In genomic region chr14:36662543-36663403, GRCh38 we compare ENCODE assay signal across 1 cellular context.
TF ChIP-seq lines count a peak whose summit lies in the region.

No MANE protein-coding gene starts in this region.

TF ChIP-seq in HepG2, 621 proteins besides CTCF, POLR2A, EP300 and RAD21 (continued from another document and continues in another):
- no peak for TF ChIP-seq REPIN1 (CRISPR knock-in tag; IDR thresholded peaks at IDR 0.05; ENCODE audit: borderline replicate concordance, low read depth)
- no peak for TF ChIP-seq ZNF256 (CRISPR knock-in tag; conservative IDR thresholded peaks at IDR 0.05)
- TF ChIP-seq ZNF724P (CRISPR knock-in tag; IDR thresholded peaks at IDR 0.05; ENCODE audit: borderline replicate concordance), result peak; percentile 51; the same call in 1 of the 2 replicates
- no peak for TF ChIP-seq ZNF274 (CRISPR knock-in tag; IDR thresholded peaks at IDR 0.05)
- 0 out of 2 replicates have a peak, but pooled peaks have one; percentile 12 for TF ChIP-seq MZF1 (CRISPR knock-in tag; IDR thresholded peaks at IDR 0.05; ENCODE audit: borderline replicate concordance)
- 0 out of 2 replicates have a peak, but pooled peaks have one; percentile 27 for TF ChIP-seq ZNF768 (CRISPR knock-in tag; IDR thresholded peaks at IDR 0.05)
- TF ChIP-seq ZNF615 (CRISPR knock-in tag; IDR thresholded peaks at IDR 0.05; ENCODE audit: borderline replicate concordance), result no peak
- TF ChIP-seq ZBTB1 (CRISPR knock-in tag; IDR thresholded peaks at IDR 0.05; ENCODE audit: borderline replicate concordance), result no peak
- TF ChIP-seq ZSCAN25 (CRISPR knock-in tag; IDR thresholded peaks at IDR 0.05), result no peak
- TF ChIP-seq ZNF329 (CRISPR knock-in tag; IDR thresholded peaks at IDR 0.05; ENCODE audit: low read depth), result no peak
- TF ChIP-seq ZSCAN9 (CRISPR knock-in tag; IDR thresholded peaks at IDR 0.05; ENCODE audit: borderline replicate concordance), result no peak
- TF ChIP-seq, protein P1, sequence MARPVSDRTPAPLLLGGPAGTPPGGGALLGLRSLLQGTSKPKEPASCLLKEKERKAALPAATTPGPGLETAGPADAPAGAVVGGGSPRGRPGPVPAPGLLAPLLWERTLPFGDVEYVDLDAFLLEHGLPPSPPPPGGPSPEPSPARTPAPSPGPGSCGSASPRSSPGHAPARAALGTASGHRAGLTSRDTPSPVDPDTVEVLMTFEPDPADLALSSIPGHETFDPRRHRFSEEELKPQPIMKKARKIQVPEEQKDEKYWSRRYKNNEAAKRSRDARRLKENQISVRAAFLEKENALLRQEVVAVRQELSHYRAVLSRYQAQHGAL (CRISPR knock-in tag; IDR thresholded peaks at IDR 0.05; ENCODE audit: not compliant biosample characterization), result no peak
- 0 out of 2 replicates have a peak, but pooled peaks have one; percentile 6 for TF ChIP-seq NFKB2 (CRISPR knock-in tag; IDR thresholded peaks at IDR 0.05; ENCODE audit: borderline replicate concordance)
- no peak for TF ChIP-seq RARG (CRISPR knock-in tag; IDR thresholded peaks at IDR 0.05; ENCODE audit: low read depth)
- no peak for TF ChIP-seq RFXANK (CRISPR knock-in tag; IDR thresholded peaks at IDR 0.05)
- TF ChIP-seq ZKSCAN5 (CRISPR knock-in tag; IDR thresholded peaks at IDR 0.05), result no peak
- no peak for TF ChIP-seq ZFP1 (CRISPR knock-in tag; IDR thresholded peaks at IDR 0.05)
- TF ChIP-seq SNAI1 (CRISPR knock-in tag; IDR thresholded peaks at IDR 0.05; ENCODE audit: borderline replicate concordance), result no peak
- TF ChIP-seq PRDM15 (CRISPR knock-in tag; IDR thresholded peaks at IDR 0.05), result no peak
- no peak for TF ChIP-seq TRAFD1 (CRISPR knock-in tag; IDR thresholded peaks at IDR 0.05; ENCODE audit: borderline replicate concordance)
- no peak for TF ChIP-seq ZNF160 (CRISPR knock-in tag; IDR thresholded peaks at IDR 0.05)
- TF ChIP-seq NCOA5 (CRISPR knock-in tag; IDR thresholded peaks at IDR 0.05), result no peak
- no peak for TF ChIP-seq POGZ (CRISPR knock-in tag; IDR thresholded peaks at IDR 0.05)
- TF ChIP-seq KMT2A (CRISPR knock-in tag; IDR thresholded peaks at IDR 0.05), result no peak
- TF ChIP-seq HHEX (CRISPR knock-in tag; IDR thresholded peaks at IDR 0.05), result no peak
- no peak for TF ChIP-seq ZC3H4 (CRISPR knock-in tag; IDR thresholded peaks at IDR 0.05; ENCODE audit: borderline replicate concordance)
- no peak; the same call in 1 of the 2 replicates for TF ChIP-seq HES4 (CRISPR knock-in tag; IDR thresholded peaks at IDR 0.05; ENCODE audit: borderline replicate concordance)
- TF ChIP-seq NFE2 (CRISPR knock-in tag; IDR thresholded peaks at IDR 0.05), result no peak
- TF ChIP-seq ZNF207 (IDR thresholded peaks at IDR 0.05; ENCODE audit: borderline replicate concordance), result no peak
- TF ChIP-seq ZNF776 (CRISPR knock-in tag; IDR thresholded peaks at IDR 0.05), result no peak
- no peak for TF ChIP-seq NFATC3 (CRISPR knock-in tag; IDR thresholded peaks at IDR 0.05)
- peak; percentile 37; the same call in 1 of the 2 replicates for TF ChIP-seq NRL (CRISPR knock-in tag; IDR thresholded peaks at IDR 0.05; ENCODE audit: borderline replicate concordance)
- TF ChIP-seq ZSCAN29 (CRISPR knock-in tag; conservative IDR thresholded peaks at IDR 0.05), result no peak
- TF ChIP-seq ZNF691 (CRISPR knock-in tag; IDR thresholded peaks at IDR 0.05; ENCODE audit: borderline replicate concordance, low read depth), result no peak
- no peak for TF ChIP-seq SRSF1 (optimal IDR thresholded peaks at IDR 0.05; ENCODE audit: low read depth, low read length)
- TF ChIP-seq SMC3 (IDR thresholded peaks at IDR 0.05; ENCODE audit: low read length), result no peak
- TF ChIP-seq ZNF235 (CRISPR knock-in tag; IDR thresholded peaks at IDR 0.05; ENCODE audit: borderline replicate concordance), result no peak
- TF ChIP-seq KLF15 (CRISPR knock-in tag; IDR thresholded peaks at IDR 0.05; ENCODE audit: borderline replicate concordance), result no peak
- TF ChIP-seq BRD4 (CRISPR knock-in tag; IDR thresholded peaks at IDR 0.05), result 0 out of 2 replicates have a peak, but pooled peaks have one; percentile 56
- TF ChIP-seq SRY (CRISPR knock-in tag; IDR thresholded peaks at IDR 0.05), result 0 out of 2 replicates have a peak, but pooled peaks have one; percentile 9
- TF ChIP-seq, protein P2, sequence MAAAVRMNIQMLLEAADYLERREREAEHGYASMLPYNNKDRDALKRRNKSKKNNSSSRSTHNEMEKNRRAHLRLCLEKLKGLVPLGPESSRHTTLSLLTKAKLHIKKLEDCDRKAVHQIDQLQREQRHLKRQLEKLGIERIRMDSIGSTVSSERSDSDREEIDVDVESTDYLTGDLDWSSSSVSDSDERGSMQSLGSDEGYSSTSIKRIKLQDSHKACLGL (CRISPR knock-in tag; IDR thresholded peaks at IDR 0.05), result no peak
- TF ChIP-seq, protein P3, sequence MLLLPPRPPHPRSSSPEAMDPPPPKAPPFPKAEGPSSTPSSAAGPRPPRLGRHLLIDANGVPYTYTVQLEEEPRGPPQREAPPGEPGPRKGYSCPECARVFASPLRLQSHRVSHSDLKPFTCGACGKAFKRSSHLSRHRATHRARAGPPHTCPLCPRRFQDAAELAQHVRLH (CRISPR knock-in tag; IDR thresholded peaks at IDR 0.05; ENCODE audit: borderline replicate concordance, low read depth), result no peak
- TF ChIP-seq GABPB1 (CRISPR knock-in tag; IDR thresholded peaks at IDR 0.05), result peak; percentile 11; the same call in 1 of the 2 replicates
- TF ChIP-seq, protein P4, sequence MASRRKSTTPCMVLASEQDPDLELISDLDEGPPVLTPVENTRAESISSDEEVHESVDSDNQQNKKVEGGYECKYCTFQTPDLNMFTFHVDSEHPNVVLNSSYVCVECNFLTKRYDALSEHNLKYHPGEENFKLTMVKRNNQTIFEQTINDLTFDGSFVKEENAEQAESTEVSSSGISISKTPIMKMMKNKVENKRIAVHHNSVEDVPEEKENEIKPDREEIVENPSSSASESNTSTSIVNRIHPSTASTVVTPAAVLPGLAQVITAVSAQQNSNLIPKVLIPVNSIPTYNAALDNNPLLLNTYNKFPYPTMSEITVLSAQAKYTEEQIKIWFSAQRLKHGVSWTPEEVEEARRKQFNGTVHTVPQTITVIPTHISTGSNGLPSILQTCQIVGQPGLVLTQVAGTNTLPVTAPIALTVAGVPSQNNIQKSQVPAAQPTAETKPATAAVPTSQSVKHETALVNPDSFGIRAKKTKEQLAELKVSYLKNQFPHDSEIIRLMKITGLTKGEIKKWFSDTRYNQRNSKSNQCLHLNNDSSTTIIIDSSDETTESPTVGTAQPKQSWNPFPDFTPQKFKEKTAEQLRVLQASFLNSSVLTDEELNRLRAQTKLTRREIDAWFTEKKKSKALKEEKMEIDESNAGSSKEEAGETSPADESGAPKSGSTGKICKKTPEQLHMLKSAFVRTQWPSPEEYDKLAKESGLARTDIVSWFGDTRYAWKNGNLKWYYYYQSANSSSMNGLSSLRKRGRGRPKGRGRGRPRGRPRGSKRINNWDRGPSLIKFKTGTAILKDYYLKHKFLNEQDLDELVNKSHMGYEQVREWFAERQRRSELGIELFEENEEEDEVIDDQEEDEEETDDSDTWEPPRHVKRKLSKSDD (CRISPR knock-in tag; IDR thresholded peaks at IDR 0.05; ENCODE audit: low read depth), result no peak
- no peak for TF ChIP-seq ZNF670 (CRISPR knock-in tag; IDR thresholded peaks at IDR 0.05; ENCODE audit: borderline replicate concordance)
- no peak for TF ChIP-seq HNRNPL (IDR thresholded peaks at IDR 0.05; ENCODE audit: low read depth, low read length)
- TF ChIP-seq THAP8 (CRISPR knock-in tag; IDR thresholded peaks at IDR 0.05; ENCODE audit: borderline replicate concordance), result 0 out of 2 replicates have a peak, but pooled peaks have one; percentile 41
- TF ChIP-seq HOXA7 (CRISPR knock-in tag; IDR thresholded peaks at IDR 0.05), result no peak
- no peak for TF ChIP-seq ZNF672 (CRISPR knock-in tag; IDR thresholded peaks at IDR 0.05)
- no peak for TF ChIP-seq BCL6 (CRISPR knock-in tag; IDR thresholded peaks at IDR 0.05)
- no peak for TF ChIP-seq NFE2L1 (CRISPR knock-in tag; IDR thresholded peaks at IDR 0.05; ENCODE audit: borderline replicate concordance)
- TF ChIP-seq ETV5 (CRISPR knock-in tag; IDR thresholded peaks at IDR 0.05; ENCODE audit: borderline replicate concordance), result no peak
- no peak for TF ChIP-seq NFIC (IDR thresholded peaks at IDR 0.05; ENCODE audit: low read length)
- no peak for TF ChIP-seq JDP2 (CRISPR knock-in tag; IDR thresholded peaks at IDR 0.05; ENCODE audit: borderline replicate concordance)
- no peak for TF ChIP-seq CEBPG (CRISPR knock-in tag; IDR thresholded peaks at IDR 0.05)
- TF ChIP-seq YEATS4 (CRISPR knock-in tag; IDR thresholded peaks at IDR 0.05; ENCODE audit: borderline replicate concordance), result no peak
- no peak for TF ChIP-seq HIVEP1 (CRISPR knock-in tag; IDR thresholded peaks at IDR 0.05)
- TF ChIP-seq MEIS1 (CRISPR knock-in tag; IDR thresholded peaks at IDR 0.05; ENCODE audit: borderline replicate concordance), result no peak
- TF ChIP-seq MED1 (CRISPR knock-in tag; IDR thresholded peaks at IDR 0.05), result no peak
- TF ChIP-seq PAX8 (CRISPR knock-in tag; IDR thresholded peaks at IDR 0.05; ENCODE audit: borderline replicate concordance), result no peak
- TF ChIP-seq IRF9 (CRISPR knock-in tag; IDR thresholded peaks at IDR 0.05; ENCODE audit: borderline replicate concordance), result no peak
- TF ChIP-seq NR1H2 (CRISPR knock-in tag; IDR thresholded peaks at IDR 0.05; ENCODE audit: borderline replicate concordance, low read depth), result no peak
- peak; percentile 54; the same call in 1 of the 2 replicates for TF ChIP-seq ZNF891 (CRISPR knock-in tag; IDR thresholded peaks at IDR 0.05)
- TF ChIP-seq MNT (IDR thresholded peaks at IDR 0.05), result no peak
- TF ChIP-seq PITX1 (CRISPR knock-in tag; IDR thresholded peaks at IDR 0.05), result no peak
- TF ChIP-seq KDM3A (CRISPR knock-in tag; IDR thresholded peaks at IDR 0.05; ENCODE audit: low read depth), result no peak
- TF ChIP-seq FOXO1 (CRISPR knock-in tag; IDR thresholded peaks at IDR 0.05), result no peak
